Comparison of ENCODE assay signal across 2 cellular contexts in genomic region chr11:117921456-117921855, GRCh38.
TF ChIP-seq lines count a peak whose summit lies in the region.

No MANE protein-coding gene starts in this region.

TF ChIP-seq in GM23338, 12 proteins besides CTCF, POLR2A, EP300 and RAD21:
- TF ChIP-seq POLR2AphosphoS5 (IDR thresholded peaks at IDR 0.05; ENCODE audit: low read depth) (no peak), NANOG (IDR thresholded peaks at IDR 0.05; ENCODE audit: borderline replicate concordance) (no peak), JUNB (IDR thresholded peaks at IDR 0.05; ENCODE audit: unreplicated experiment) (no peak), ZNF114 (CRISPR knock-in tag; IDR thresholded peaks at IDR 0.05) (no peak), EZH2 (IDR thresholded peaks at IDR 0.05; ENCODE audit: low read depth, unreplicated experiment) (no peak), REST (IDR thresholded peaks at IDR 0.05; ENCODE audit: unreplicated experiment) (no peak), ETS1 (IDR thresholded peaks at IDR 0.05) (no peak), CREB1 (CRISPR knock-in tag; IDR thresholded peaks at IDR 0.05; ENCODE audit: low read depth) (no peak), EZH2phosphoT487 (IDR thresholded peaks at IDR 0.05; ENCODE audit: unreplicated experiment) (no peak), STAT1 (IDR thresholded peaks at IDR 0.05; ENCODE audit: unreplicated experiment) (no peak), ZNF462 (CRISPR knock-in tag; IDR thresholded peaks at IDR 0.05) (no peak), ZNF331 (CRISPR knock-in tag; IDR thresholded peaks at IDR 0.05; ENCODE audit: low read depth) (no peak)

TF ChIP-seq in SK-N-SH, 30 proteins besides CTCF, POLR2A, EP300 and RAD21:
- TF ChIP-seq YY1 (IDR thresholded peaks at IDR 0.05; ENCODE audit: low read depth) (no peak), REST (IDR thresholded peaks at IDR 0.05; ENCODE audit: low read depth, low read length) (no peak), MAX (IDR thresholded peaks at IDR 0.05; ENCODE audit: low read depth) (no peak), JUND (IDR thresholded peaks at IDR 0.05) (no peak), USF1 (IDR thresholded peaks at IDR 0.05; ENCODE audit: borderline replicate concordance, low read depth) (no peak)
